In the genomic region with DNA sequence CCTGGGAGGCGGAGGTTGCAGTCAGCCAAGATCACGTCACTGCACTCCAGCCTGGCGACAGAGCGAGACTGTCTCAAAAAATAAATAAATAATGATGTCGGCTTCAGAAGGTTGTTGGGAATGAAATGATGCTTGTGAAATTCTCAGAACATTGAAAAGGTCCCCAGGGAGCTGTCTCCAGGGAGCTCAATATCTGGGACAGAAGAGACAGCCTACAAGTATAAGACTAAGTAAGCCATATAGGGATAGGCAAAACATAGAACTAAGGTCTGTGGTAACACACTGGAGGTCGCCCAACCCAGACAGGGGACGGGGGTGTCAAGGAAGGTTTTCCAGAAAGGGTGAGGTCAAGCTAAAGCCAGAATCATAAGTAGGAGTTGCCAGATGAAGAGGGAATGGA, we compare ENCODE assay signal across 22 cellular contexts. TPM values are rescaled to one million over a fixed set of nuclear protein-coding genes. Genes with fewer than 3 reads are reported as not detected.
"Had no signal": no experiment of that assay in that cellular context is flagged by ENCODE, and none has a peak within 500 bp of the region (broad histone marks: within the 10 kb centered on the region; RNA-seq: fewer than 3 reads in every experiment).

No MANE protein-coding gene starts in this region.

- ATAC-seq: K562, SK-N-SH treated with all-trans-retinoic acid at 6 μM for 48 hours had no signal

- H3K4me3 ChIP-seq: K562, SJCRH30 had no signal

- H3K36me3 ChIP-seq: SJCRH30 had no signal

- H3K9me3 ChIP-seq: SJCRH30 had no signal

- H3K27ac ChIP-seq: HL-60, KMS-11, SJCRH30 had no signal

- H3K27me3 ChIP-seq: SJCRH30 had no signal

- H3K4me1 ChIP-seq: SJCRH30 had no signal

- DNase-seq: Kasumi-1, MM.1S, NCI-H1092 treated with DMSO at 0.1 percent for 48 hours, NCI-H1436, NCI-H187, NCI-H2029, NCI-H2081 treated with DMSO at 0.1 percent for 48 hours, NCI-H2171, NCI-H226, NCI-H446, NCI-H510A, NCI-H524 treated with DMSO at 0.1 percent for 48 hours, NCI-H69, NCI-H774, RPMI8226, SHP77 treated with DMSO at 0.1 percent for 48 hours, SJCRH30 had no signal

RNA-seq across cellular contexts. Expression of gene HSPB8, which starts 29.5 kb away (rescaled TPM):
- polyA plus RNA-seq: IgD-negative memory B cell, K562 had no signal
